Comparison of ENCODE assay signal across 8 cellular contexts in genomic region chr13:23979361-23980159, GRCh38.
A peak's percentile ranks its signal among the peaks of the same experiment; 100 is the strongest.
DNase-seq lines count a peak whose midpoint lies in the region; ATAC-seq and TF ChIP-seq lines count a peak whose summit lies in the region.

No MANE protein-coding gene starts in this region.

- TF ChIP-seq CTCF in fibroblast of the aortic adventitia (IDR thresholded peaks at IDR 0.05; ENCODE audit: insufficient read depth, low read length) (no peak), transverse colon (IDR thresholded peaks at IDR 0.05) (no peak)

- H3K27me3 Mint-ChIP-seq in naive B cell = peaks cover 38 to 49% (median 42%) of the 10 kb centered on the region in 3 donors

- peak overlapping the region; percentile 79 for H3K4me3 ChIP-seq in fibroblast of the aortic adventitia (ENCODE audit: low read depth, low read length)
- H3K4me3 ChIP-seq in transverse colon = peak overlapping the region; percentile 24 to 49 (median 34)

- peak; percentile 66 for ATAC-seq in HG02642 (IDR thresholded peaks at IDR 0.05; ENCODE audit: poor library complexity, unreplicated experiment)
- ATAC-seq in naive B cell (ENCODE audit: low read depth in 2 of 2) = peak; percentile 21 to 29

- WGBS in transverse colon (ENCODE audit: low coverage in 1 of 2), 2 donors = 2% methylated on average over 42 of the region's 43 CpGs; no CpG with 5 or more reads in 1 of the 2 donors

- no peaks in the 10 kb centered on the region for H3K36me3 Mint-ChIP-seq in naive B cell

- H3K27ac Mint-ChIP-seq in naive B cell = peak overlapping the region; percentile 39 to 97 (median 82)

- H3K4me3 Mint-ChIP-seq in naive B cell = peak overlapping the region; percentile 68 to 92 (median 88)

- in situ Hi-C loops in transverse colon (cut with MboI; ENCODE audit: low pct_ligation_motif_present in 1 of 4, low pct_unique_long_range_greater_than_20kb in 1 of 4, low sequenced_read_pairs in 3 of 4) = no loop called here

- TF ChIP-seq POLR2A in transverse colon (IDR thresholded peaks at IDR 0.05) = no peak

- intact Hi-C loops in transverse colon (cut with DNase I; ENCODE audit: low total_unique reads) = no loop called here

- peaks cover 0 to 3% (median 0%) of the 10 kb centered on the region in 7 donors for H3K9me3 Mint-ChIP-seq in naive B cell

- H3K4me1 Mint-ChIP-seq in naive B cell = peaks cover 11 to 16% (median 11%) of the 10 kb centered on the region in 3 donors

- DNase-seq in activated CD4-positive, alpha-beta T cell treated with anti-CD3 and anti-CD28 coated beads for 48 hours = peak; percentile 28
- no peak for DNase-seq in activated CD4-positive, alpha-beta T cell treated with anti-CD3 and anti-CD28 coated beads for 1 hour
- DNase-seq in NCI-H2227 treated with DMSO at 0.1 percent for 48 hours (lab: John Stamatoyannopoulos, UW) (peak; percentile 23), activated gamma-delta T cell treated with Interleukin-2 at 50 U/mL for 16 hours (peak; percentile 24), fibroblast of the aortic adventitia (ENCODE audit: low read depth) (peak; percentile 84), naive B cell (peak; percentile 6), transverse colon (peak; percentile 67)

- H3K27ac ChIP-seq in transverse colon = peak overlapping the region; percentile 37 to 72 (median 57)

- peaks cover 38% of the 10 kb centered on the region for H3K27me3 ChIP-seq in transverse colon

- peaks cover 7 to 19% (median 10%) of the 10 kb centered on the region in 4 donors for H3K4me1 ChIP-seq in transverse colon

- no peaks in the 10 kb centered on the region for H3K36me3 ChIP-seq in transverse colon

- no peak for TF ChIP-seq EP300 in transverse colon (IDR thresholded peaks at IDR 0.05; ENCODE audit: low read depth)

- no peaks in the 10 kb centered on the region for H3K9me3 ChIP-seq in transverse colon
